ENCODE assay signal across 1 cellular context in genomic region chr16:22016927-22017326, GRCh38.
TF ChIP-seq lines count a peak whose summit lies in the region.

No MANE protein-coding gene starts in this region.

TF ChIP-seq in HepG2, 621 proteins besides CTCF, POLR2A, EP300 and RAD21:
- TF ChIP-seq CEBPB (IDR thresholded peaks at IDR 0.05; ENCODE audit: borderline replicate concordance, low read depth, low read length): peak; percentile 23; the same call in 1 of the 2 replicates
- TF ChIP-seq KLF13 (CRISPR knock-in tag; IDR thresholded peaks at IDR 0.05): no peak
- TF ChIP-seq ZNF3 (CRISPR knock-in tag; IDR thresholded peaks at IDR 0.05): no peak
- TF ChIP-seq DNMT3B (CRISPR knock-in tag; conservative IDR thresholded peaks at IDR 0.05): no peak
TF ChIP-seq in HepG2: peak in this region for 1.
